In genomic region chr10:34816067-34817002, GRCh38 we compare ENCODE assay signal across 8 cellular contexts. TPM values are rescaled to one million over a fixed set of nuclear protein-coding genes. Genes with fewer than 3 reads are reported as not detected.
DNase-seq lines count a peak whose midpoint lies in the region; ATAC-seq, FAIRE-seq and TF ChIP-seq lines count a peak whose summit lies in the region.

No MANE protein-coding gene starts in this region.

- SMC1A ChIA-PET in GM12878 (lab: Charles Lee; ENCODE audit: uncharacterized antibody, unreplicated experiment) = interaction anchor here (0.6 to 5.8 kb wide), 12 partner anchors 8 to 162 kb away, joined by 3 to 49 read pairs (median 3); no protein-coding TSS in a partner anchor

- no peaks in the 10 kb centered on the region for H3K79me2 ChIP-seq in GM12878 (ENCODE audit: control insufficient read depth, insufficient read depth, low read length)

- in situ Hi-C loops in GM12878 (cut with MboI) = no loop called here

- H3K4me1 ChIP-seq in HUES48 (ENCODE audit: control insufficient read depth, insufficient read depth, low read length) (peaks cover 16% of the 10 kb centered on the region), GM12878 (ENCODE audit: control insufficient read depth, insufficient read depth, low read length) (no peaks in the 10 kb centered on the region), thymus (ENCODE audit: control insufficient read depth, insufficient read depth, low read length) (peaks cover 12% of the 10 kb centered on the region)

- no peak for TF ChIP-seq POLR2A in GM12878 (IDR thresholded peaks at IDR 0.05; ENCODE audit: low read depth, low read length)

- no TSS peak for BruUV-seq in GM12878 (replicated peaks; lab: Mats Ljungman, UMichigan)

- H3K4me2 ChIP-seq in GM12878 (ENCODE audit: control insufficient read depth, insufficient read depth) = no peak overlapping the region

- peak; percentile 13 for FAIRE-seq in GM12878 (lab: Jason Lieb, UNC)

- no peak for TF ChIP-seq EP300 in GM12878 (IDR thresholded peaks at IDR 0.05; ENCODE audit: borderline replicate concordance in 1 of 2, control insufficient read depth in 1 of 2, low read depth in 2 of 2, low read length in 2 of 2)

- no peaks in the 10 kb centered on the region for H4K20me1 ChIP-seq in GM12878 (ENCODE audit: control insufficient read depth, insufficient read depth)

- H3K9ac ChIP-seq in HUES48 (ENCODE audit: low read depth, low read length) (0 out of 2 replicates have a peak overlapping the region, but pooled peaks have one; percentile 6), GM12878 (ENCODE audit: control insufficient read depth, insufficient read depth, low read length) (no peak overlapping the region)

- 13% methylated on average over 34 of the region's 34 CpGs for WGBS in GM12878 (ENCODE audit: insufficient coverage, insufficient replicate concordance, low lambda C conversion rate, missing lambda C conversion rate)
- WGBS in thymus = 4% methylated on average over 34 of the region's 34 CpGs

- intact Hi-C loops in GM12878 (cut with micrococcal nuclease; ENCODE audit: unreplicated experiment) = loop anchor here (10.0 kb wide), 1 partner anchor 152 kb away; no protein-coding TSS in a partner anchor

- H2AFZ ChIP-seq in GM12878 (ENCODE audit: control insufficient read depth, low read depth, low read length) = no peak overlapping the region

- RAD21 ChIA-PET in GM12878 (lab: Charles Lee; ENCODE audit: unreplicated experiment) = interaction anchor here (0.6 to 12.7 kb wide), 13 partner anchors 10 to 178 kb away, joined by 3 to 142 read pairs (median 5); no protein-coding TSS in a partner anchor

- CTCF ChIA-PET in GM12878 (lab: Yijun Ruan, JAX) = interaction anchor here (1.0 to 3.6 kb wide), 6 partner anchors 8 to 161 kb away, joined by 3 to 26 read pairs (median 5); no protein-coding TSS in a partner anchor

- H3K4me3 ChIP-seq in HUES48 (ENCODE audit: low read depth, low read length) (peak overlapping the region; percentile 86), GM12878 (no peak overlapping the region), thymus (ENCODE audit: low read length) (peak overlapping the region; percentile 73)

- POLR2A ChIA-PET in GM12878 (lab: Charles Lee) = interaction anchor here (0.5 to 1.5 kb wide), 3 partner anchors 25 to 335 kb away, joined by 3 read pairs; no protein-coding TSS in a partner anchor

- no peak for TF ChIP-seq CTCF in GM12878 (IDR thresholded peaks at IDR 0.05 in 2 of 3, conservative IDR thresholded peaks at IDR 0.05 in 1 of 3; ENCODE audit: control insufficient read depth in 2 of 3, extremely low read depth in 1 of 3, insufficient read depth in 1 of 3, low read depth in 3 of 3, low read length in 3 of 3)

- H3K27me3 ChIP-seq in HUES48 (ENCODE audit: control insufficient read depth, insufficient read depth, low read length) (peaks cover 21% of the 10 kb centered on the region), GM12878 (replicated peaks in 1 of 2; ENCODE audit: control insufficient read depth in 2 of 2, insufficient read depth in 2 of 2, low read length in 1 of 2) (peaks cover 0 to 10% of the 10 kb centered on the region in 2 experiments; a peak in 3 of 4 replicates), thymus (ENCODE audit: control insufficient read depth, insufficient read depth) (peaks cover 32% of the 10 kb centered on the region)

- no peaks in the 10 kb centered on the region for H3K36me3 ChIP-seq in HUES48 (ENCODE audit: control insufficient read depth, insufficient read depth, low read length)
- H3K36me3 ChIP-seq in GM12878 (ENCODE audit: control insufficient read depth in 2 of 2, insufficient read depth in 2 of 2, low read length in 1 of 2) = no peaks in the 10 kb centered on the region
- H3K36me3 ChIP-seq in thymus (ENCODE audit: control insufficient read depth, insufficient read depth) = no peaks in the 10 kb centered on the region

- no peaks in the 10 kb centered on the region for H3K9me3 ChIP-seq in HUES48 (ENCODE audit: control insufficient read depth, insufficient read depth, low read length)
- no peaks in the 10 kb centered on the region for H3K9me3 ChIP-seq in GM12878 (replicated peaks; ENCODE audit: control insufficient read depth, insufficient read depth, low read length)
- H3K9me3 ChIP-seq in thymus (ENCODE audit: control insufficient read depth) = no peaks in the 10 kb centered on the region

- ATAC-seq in GM12878 (peak; percentile 14; the same call in 2 of the 3 replicates), GM21717 (IDR thresholded peaks at IDR 0.05; ENCODE audit: unreplicated experiment) (no peak), GM21723 (IDR thresholded peaks at IDR 0.05; ENCODE audit: unreplicated experiment) (no peak)

- H3K27ac ChIP-seq in HUES48 (ENCODE audit: low read depth, low read length) (peak overlapping the region; percentile 65), GM12878 (ENCODE audit: control insufficient read depth, insufficient read depth) (no peak overlapping the region), thymus (ENCODE audit: low read depth) (no peak overlapping the region)

- DNase-seq in AG08396 (ENCODE audit: low spot score) (peak; percentile 36), GM12878 (ENCODE audit: low read depth, low spot score) (no peak), kidney tubule cell (ENCODE audit: low spot score) (peak; percentile 52), RKO (ENCODE audit: low spot score) (no peak)

- TF ChIP-seq RAD21 in GM12878 (IDR thresholded peaks at IDR 0.05; ENCODE audit: insufficient read depth, low read depth, low read length) = no peak

TF ChIP-seq in GM12878, 131 proteins besides CTCF, POLR2A, EP300 and RAD21 (continues in another document):
- TF ChIP-seq SUZ12 (IDR thresholded peaks at IDR 0.05; ENCODE audit: unreplicated experiment) = no peak
- no peak for TF ChIP-seq LARP7 (IDR thresholded peaks at IDR 0.05)
- TF ChIP-seq RELB (IDR thresholded peaks at IDR 0.05; ENCODE audit: low read depth) = no peak
- TF ChIP-seq SKIL (IDR thresholded peaks at IDR 0.05; ENCODE audit: low read depth, poor library complexity, severe bottlenecking) = no peak

RNA-seq across cellular contexts. Expression of gene PARD3, which starts 1.2 kb away (rescaled TPM):
- total RNA-seq in GM12878 (2013; cell fraction: nucleolus; rRNA removed) = 128 and 134 TPM in 2 replicates
- total RNA-seq in GM12878 (2014; rRNA removed) = 16.5 and 18.8 TPM in 2 replicates
- total RNA-seq in GM12878 (2014; rRNA removed; fragmentation: Illumina TruSeq; extraction: Trizol) = 27.5 and 29.0 TPM in 2 replicates
- total RNA-seq in GM12878 (2021) = 16.6 TPM in 2 replicates
- 3.7 TPM for polyA plus RNA-seq in GM12878 (2011; ENCODE audit: low read depth)
- polyA plus RNA-seq in GM12878 (2011; rRNA removed) = 43.1 and 55.3 TPM in 2 replicates
- polyA plus RNA-seq in GM12878 (2011; cell fraction: cytosol; rRNA removed) = 24.3 and 28.9 TPM in 2 replicates
- polyA plus RNA-seq in GM12878 (2011; cell fraction: nucleus; rRNA removed) = 27.5 and 32.0 TPM in 2 replicates
- 4.7 and 6.1 TPM in 2 replicates for polyA plus RNA-seq in GM12878 (2012)
- 19.3 and 21.7 TPM in 2 replicates for polyA plus RNA-seq in GM12878 (2014; fragmentation: Illumina TruSeq; extraction: Trizol)
- polyA plus RNA-seq in GM12878 (2014; fragmentation: Nextera tagmentation; extraction: Ambion mirVana) = 1 to 10 TPM; 6.3 to 9.6 TPM
- polyA plus RNA-seq in GM12878 (2014; rRNA removed) = 9.9 and 11.3 TPM in 2 replicates
- 1 to 10 TPM; 2.6 to 3.8 TPM for polyA plus RNA-seq in GM12878 (2016; fragmentation: Nextera tagmentation; extraction: Ambion mirVana)
- 96.4 TPM in 2 replicates for polyA minus RNA-seq in GM12878 (2011; rRNA and poly(A)+ RNA removed)
- 17.6 and 22.9 TPM in 2 replicates for polyA minus RNA-seq in GM12878 (2011; cell fraction: cytosol; rRNA and poly(A)+ RNA removed)
- 71.0 and 84.8 TPM in 2 replicates for polyA minus RNA-seq in GM12878 (2011; cell fraction: nucleus; rRNA and poly(A)+ RNA removed)
- 13.3 TPM for polyA plus RNA-seq in thymus

Comparison
In these comparisons a context has a peak if more than half of its experiments do, and no peak if none do; other contexts are left out.
1. DNase-seq: peak in AG08396 (single experiment) and kidney tubule cell (single experiment); none in GM12878 (single experiment) and RKO (single experiment).